Comparison of ENCODE assay signal across 8 cellular contexts in genomic region chr15:63348392-63348791, GRCh38. TPM values are rescaled to one million over a fixed set of nuclear protein-coding genes. Genes with fewer than 3 reads are reported as not detected.
DNase-seq lines count a peak whose midpoint lies in the region; TF ChIP-seq lines count a peak whose summit lies in the region.

No MANE protein-coding gene starts in this region.

- H3K27ac ChIP-seq in A673 (ENCODE audit: low read depth, low read length, poor library complexity, severe bottlenecking): peak overlapping the region; percentile 66
- peak overlapping the region; percentile 12 for H3K27ac ChIP-seq in layer of hippocampus (ENCODE audit: low read depth, low read length)
- H3K27ac ChIP-seq in vagina: peak overlapping the region; percentile 73

- no peaks in the 10 kb centered on the region for H3K36me3 Mint-ChIP-seq in brain

- H3K36me3 ChIP-seq in A673 (ENCODE audit: insufficient read depth, low read length, poor library complexity, severe bottlenecking) (no peaks in the 10 kb centered on the region), vagina (no peaks in the 10 kb centered on the region)

- TF ChIP-seq CTCF in A673 (conservative IDR thresholded peaks at IDR 0.05; ENCODE audit: low read depth, low read length) (no peak), brain (conservative IDR thresholded peaks at IDR 0.05) (no peak), vagina (IDR thresholded peaks at IDR 0.05) (no peak)

- H3K4me3 ChIP-seq in A673 (ENCODE audit: low read depth, low read length, poor library complexity, severe bottlenecking) (no peak overlapping the region), vagina (no peak overlapping the region)

- intact Hi-C loops in A673 (cut with micrococcal nuclease; ENCODE audit: unreplicated experiment): no loop called here
- intact Hi-C loops in vagina (cut with DNase I): no loop called here

- no peak for TF ChIP-seq POLR2A in vagina (IDR thresholded peaks at IDR 0.05)

- BruUV-seq in A673 (replicated peaks; lab: Mats Ljungman, UMichigan): no TSS peak

- H3K27me3 ChIP-seq in A673 (replicated peaks; ENCODE audit: insufficient read depth, low read depth, low read length, poor library complexity) (no peaks in the 10 kb centered on the region), layer of hippocampus (ENCODE audit: control insufficient read depth, insufficient read depth, low read length) (no peaks in the 10 kb centered on the region), vagina (no peaks in the 10 kb centered on the region)

- H3K4me1 ChIP-seq in A673 (ENCODE audit: insufficient read depth, low read length, poor library complexity, severe bottlenecking) (peaks cover 47% of the 10 kb centered on the region), vagina (peaks cover 66% of the 10 kb centered on the region)

- POLR2A ChIA-PET in A673 (lab: Charles Lee; ENCODE audit: low non-redundant PET): no interaction called here

- CTCF ChIA-PET in A673 (lab: Charles Lee): interaction anchor here (1.0 kb wide), 1 partner anchor 54 kb away, joined by 3 read pairs; no protein-coding TSS in a partner anchor

- DNase-seq in A673 (ENCODE audit: low spot score) (peak; percentile 93), LoVo (ENCODE audit: low spot score) (peak; percentile 23), vagina (ENCODE audit: extremely low spot score in 2 of 2) (no peak), NCI-H1436 treated with DMSO at 0.1 percent for 48 hours (lab: John Stamatoyannopoulos, UW) (no peak), COLO668 (lab: John Stamatoyannopoulos, UW; ENCODE audit: unreplicated experiment) (no peak)
- DNase-seq in activated CD4-positive, alpha-beta T cell treated with anti-CD3 and anti-CD28 coated beads, Interleukin-2, amount 50 U/mL, for 1 hour: no peak

- no peaks in the 10 kb centered on the region for H3K27me3 Mint-ChIP-seq in brain

- peaks cover 52% of the 10 kb centered on the region for H3K4me1 Mint-ChIP-seq in brain

- H3K4me3 Mint-ChIP-seq in brain: peak overlapping the region in 4 of 5 experiments; percentile 6 to 69 (median 56)

- H3K27ac Mint-ChIP-seq in brain: peak overlapping the region; percentile 69 to 98 (median 98)

- no peaks in the 10 kb centered on the region for H3K9me3 ChIP-seq in A673 (ENCODE audit: low read depth, low read length, poor library complexity, severe bottlenecking)
- H3K9me3 ChIP-seq in vagina: no peaks in the 10 kb centered on the region

- peaks cover 0 to 3% (median 0%) of the 10 kb centered on the region in 5 experiments for H3K9me3 Mint-ChIP-seq in brain

RNA-seq across cellular contexts. Expression of gene CA12, which starts 33.3 kb away (rescaled TPM):
- total RNA-seq in A673 (2021): 0.68 and 0.97 TPM in 2 replicates
- 0.68 TPM for polyA plus RNA-seq in brain (ENCODE audit: insufficient read depth, low read depth, low replicate concordance)
- 89.6 TPM for total RNA-seq in vagina

Comparison
In these comparisons a context has a peak if more than half of its experiments do, and no peak if none do; other contexts are left out.
1. DNase-seq: peak in A673 (single experiment) and LoVo (single experiment); none in vagina (0 of 2), NCI-H1436 treated with DMSO at 0.1 percent for 48 hours (single experiment), activated CD4-positive, alpha-beta T cell treated with anti-CD3 and anti-CD28 coated beads, Interleukin-2, amount 50 U/mL, for 1 hour (single experiment) and COLO668 (single experiment).
2. H3K27ac ChIP-seq: peak in every context shown above with its lines; median percentile 73 in vagina; 66 in A673; 12 in layer of hippocampus.
3. RNA of gene CA12, which starts 33.3 kb away (total RNA-seq): 89.6 TPM in vagina (single experiment); 0.68 to 0.97 TPM in A673; every median in the first group is over 10 times any median in the second.